1 cellular context compared by ENCODE assay signal in genomic region chr1:115811140-115811828, GRCh38.
A peak's percentile ranks its signal among the peaks of the same experiment; 100 is the strongest.
TF ChIP-seq lines count a peak whose summit lies in the region.

No MANE protein-coding gene starts in this region.

TF ChIP-seq in K562, 482 proteins besides CTCF, POLR2A, EP300 and RAD21 (continued from another document):
- no peak for TF ChIP-seq CHD7 (IDR thresholded peaks at IDR 0.05; ENCODE audit: low read depth, low read length)
- no peak for TF ChIP-seq YBX1 (IDR thresholded peaks at IDR 0.05)
- no peak for TF ChIP-seq CBX8 (IDR thresholded peaks at IDR 0.05; ENCODE audit: borderline replicate concordance, extremely low read depth, low read depth, low read length, poor library complexity, severe bottlenecking)
- TF ChIP-seq ZNF766 (CRISPR knock-in tag; conservative IDR thresholded peaks at IDR 0.05), result peak; percentile 64; the same call in 1 of the 2 replicates
- TF ChIP-seq ZNF395 (CRISPR knock-in tag; IDR thresholded peaks at IDR 0.05), result peak; percentile 72; the same call in 1 of the 2 replicates
- peak; percentile 49; the same call in 1 of the 2 replicates for TF ChIP-seq FOXJ2 (tag; IDR thresholded peaks at IDR 0.05)
- no peak for TF ChIP-seq NFE2 (IDR thresholded peaks at IDR 0.05; ENCODE audit: low read depth)
- TF ChIP-seq HDAC8 (tag; IDR thresholded peaks at IDR 0.05), result no peak
- no peak for TF ChIP-seq ZNF79 (CRISPR knock-in tag; IDR thresholded peaks at IDR 0.05; ENCODE audit: low read depth)
- TF ChIP-seq PATZ1 (CRISPR knock-in tag; IDR thresholded peaks at IDR 0.05; ENCODE audit: borderline replicate concordance), result peak; percentile 10; the same call in 1 of the 2 replicates
- TF ChIP-seq ZNF175 (CRISPR knock-in tag; IDR thresholded peaks at IDR 0.05; ENCODE audit: low read depth), result 0 out of 2 replicates have a peak, but pooled peaks have one; percentile 11
- no peak for TF ChIP-seq PCBP2 (IDR thresholded peaks at IDR 0.05; ENCODE audit: low read depth, low read length, poor library complexity, severe bottlenecking)
- no peak; the same call in 1 of the 2 replicates for TF ChIP-seq ZKSCAN8 (CRISPR knock-in tag; IDR thresholded peaks at IDR 0.05)
- TF ChIP-seq ZNF280B (CRISPR knock-in tag; IDR thresholded peaks at IDR 0.05), result no peak
- TF ChIP-seq TEAD1 (CRISPR knock-in tag; IDR thresholded peaks at IDR 0.05), result 0 out of 4 replicates have a peak, but pooled peaks of 1 of the 2 experiments have one; percentile 43
- peak; percentile 52; the same call in 1 of the 2 replicates for TF ChIP-seq SOX6 (IDR thresholded peaks at IDR 0.05)
- no peak for TF ChIP-seq ZNF717 (CRISPR knock-in tag; IDR thresholded peaks at IDR 0.05)
- TF ChIP-seq NFIX (CRISPR knock-in tag; IDR thresholded peaks at IDR 0.05; ENCODE audit: low read depth), result no peak
- peak; percentile 79 for TF ChIP-seq GABPA (tag; conservative IDR thresholded peaks at IDR 0.05; ENCODE audit: low read depth)
- TF ChIP-seq RBM25 (IDR thresholded peaks at IDR 0.05; ENCODE audit: low read depth, low read length, severe bottlenecking), result no peak
- TF ChIP-seq FOSL1 (tag; conservative IDR thresholded peaks at IDR 0.05), result no peak
- 0 out of 4 replicates have a peak, but pooled peaks of 1 of the 2 experiments have one; percentile 20 for TF ChIP-seq RCOR1 (IDR thresholded peaks at IDR 0.05; ENCODE audit: borderline replicate concordance in 1 of 2, low read depth in 2 of 2, low read length in 2 of 2)
- no peak for TF ChIP-seq HIVEP1 (CRISPR knock-in tag; IDR thresholded peaks at IDR 0.05)
